In the genomic region with DNA sequence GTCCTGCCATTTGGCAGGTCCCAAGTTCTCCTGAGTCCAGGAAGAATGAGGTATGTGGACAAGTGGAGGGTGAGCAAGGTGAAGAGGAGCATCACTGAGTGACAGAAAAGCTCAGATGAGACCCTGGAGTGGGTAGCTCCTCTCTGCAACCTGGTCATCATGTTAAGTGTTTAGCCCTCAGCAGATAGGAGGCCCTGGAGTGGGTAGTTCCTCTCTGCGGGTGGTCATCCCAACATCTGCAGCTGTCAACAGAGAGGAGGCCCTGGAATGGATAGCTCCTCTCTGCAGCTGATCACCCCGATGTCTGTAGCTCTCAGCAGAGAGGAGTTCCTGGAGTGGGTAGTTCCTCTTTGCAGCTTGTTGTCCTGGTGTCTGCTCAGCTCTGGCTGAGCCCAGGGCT, we compare ENCODE assay signal across 17 cellular contexts.
"Had no signal": no experiment of that assay in that cellular context is flagged by ENCODE, and none has a peak within 500 bp of the region (broad histone marks: within the 10 kb centered on the region; RNA-seq: fewer than 3 reads in every experiment).

No MANE protein-coding gene starts in this region.

- H3K4me1 Mint-ChIP-seq: activated CD8-positive, alpha-beta memory T cell treated with anti-CD3 and anti-CD28 coated beads, Interleukin-2, amount 10 ng/mL, durations not matched to agents 7 days and 5 days had no signal

- H3K4me3 ChIP-seq: colonic mucosa, esophagus squamous epithelium, lung, ovary, testis had no signal

- ATAC-seq: activated CD8-positive, alpha-beta memory T cell treated with anti-CD3 and anti-CD28 coated beads, Interleukin-2, amount 10 ng/mL, durations not matched to agents 7 days and 5 days; stimulated activated naive CD8-positive, alpha-beta T cell treated with anti-CD3 and anti-CD28 coated beads, Interleukin-15, amount 100 ng/mL, for 72 hours had no signal

- H3K4me3 Mint-ChIP-seq: activated CD8-positive, alpha-beta memory T cell treated with anti-CD3 and anti-CD28 coated beads, Interleukin-2, amount 10 ng/mL, durations not matched to agents 7 days and 5 days; activated naive CD4-positive, alpha-beta T cell treated with anti-CD3 and anti-CD28 coated beads, Interleukin-2, amount 50 U/mL, for 24 hours; stimulated activated naive CD8-positive, alpha-beta T cell treated with anti-CD3 and anti-CD28 coated beads, Interleukin-15, amount 100 ng/mL, for 72 hours had no signal

- H3K4me1 ChIP-seq: colonic mucosa, esophagus squamous epithelium, testis had no signal

- H3K36me3 ChIP-seq: colonic mucosa, ovary had no signal

- DNase-seq: activated CD4-positive, alpha-beta T cell treated with anti-CD3 and anti-CD28 coated beads, Interleukin-2, amount 50 U/mL, for 4 hours; activated CD4-positive, CD25-positive, alpha-beta regulatory T cell treated with anti-CD3 and anti-CD28 coated beads, Interleukin-2, amount 50 U/mL, for 72 hours; activated CD8-positive, alpha-beta memory T cell treated with anti-CD3 and anti-CD28 coated beads, Interleukin-2, amount 10 ng/mL, durations not matched to agents 7 days and 5 days; activated T-cell treated with anti-CD3 and anti-CD28 coated beads, Interleukin-2, amount 50 U/mL, for 1 hour; central memory CD4-positive, alpha-beta T cell; colonic mucosa; esophagus squamous epithelium; hypothalamus; naive B cell; ovary; stimulated activated CD4-positive, alpha-beta T cell treated with anti-CD3 and anti-CD28 coated beads, Interleukin-1b, Interleukin-23, amount 100 ng/mL, for 48 hours; stimulated activated naive CD8-positive, alpha-beta T cell treated with anti-CD3 and anti-CD28 coated beads, Interleukin-15, amount 100 ng/mL, for 72 hours; T-helper 1 cell; T1000; testis had no signal

- H3K27me3 Mint-ChIP-seq: activated CD8-positive, alpha-beta memory T cell treated with anti-CD3 and anti-CD28 coated beads, Interleukin-2, amount 10 ng/mL, durations not matched to agents 7 days and 5 days; activated naive CD4-positive, alpha-beta T cell treated with anti-CD3 and anti-CD28 coated beads, Interleukin-2, amount 50 U/mL, for 24 hours; naive B cell; stimulated activated naive CD8-positive, alpha-beta T cell treated with anti-CD3 and anti-CD28 coated beads, Interleukin-15, amount 100 ng/mL, for 72 hours had no signal

- H3K27me3 ChIP-seq: colonic mucosa, esophagus squamous epithelium, ovary, testis had no signal

- H3K27ac ChIP-seq: colonic mucosa, esophagus squamous epithelium, ovary, testis had no signal

- H3K9me3 ChIP-seq: colonic mucosa, ovary, testis had no signal

- H3K27ac Mint-ChIP-seq: activated CD8-positive, alpha-beta memory T cell treated with anti-CD3 and anti-CD28 coated beads, Interleukin-2, amount 10 ng/mL, durations not matched to agents 7 days and 5 days; activated naive CD4-positive, alpha-beta T cell treated with anti-CD3 and anti-CD28 coated beads, Interleukin-2, amount 50 U/mL, for 24 hours; naive B cell; stimulated activated naive CD8-positive, alpha-beta T cell treated with anti-CD3 and anti-CD28 coated beads, Interleukin-15, amount 100 ng/mL, for 72 hours had no signal
